19 cellular contexts compared by ENCODE assay signal in genomic region chr16:58170223-58170622, GRCh38. TPM values are rescaled to one million over a fixed set of nuclear protein-coding genes. Genes with fewer than 3 reads are reported as not detected.
A peak's percentile ranks its signal among the peaks of the same experiment; 100 is the strongest.
DNase-seq lines count a peak whose midpoint lies in the region; ATAC-seq and TF ChIP-seq lines count a peak whose summit lies in the region.
"Had no signal": no experiment of that assay in that cellular context is flagged by ENCODE, and none has a peak within 500 bp of the region (broad histone marks: within the 10 kb centered on the region; RNA-seq: fewer than 3 reads in every experiment).

No MANE protein-coding gene starts in this region.

- H3K27me3 ChIP-seq in neural progenitor cell, result no peaks in the 10 kb centered on the region
- H3K27me3 ChIP-seq: BLaER1 had no signal

- peaks cover 94% of the 10 kb centered on the region for H3K36me3 Mint-ChIP-seq in activated T-cell treated with anti-CD3 and anti-CD28 coated beads, Interleukin-2, amount 50 U/mL, for 24 hours (ENCODE audit: low read depth)
- peaks cover 5 to 14% of the 10 kb centered on the region in 2 donors for H3K36me3 Mint-ChIP-seq in activated T-cell treated with anti-CD3 and anti-CD28 coated beads, Interleukin-2, amount 50 U/mL, for 72 hours (ENCODE audit: insufficient read depth in 2 of 2)
- H3K36me3 Mint-ChIP-seq in T-helper 17 cell (ENCODE audit: low read depth) (peaks cover 5% of the 10 kb centered on the region), neural progenitor cell (peaks cover 21% of the 10 kb centered on the region)
- peaks cover 67% of the 10 kb centered on the region for H3K36me3 Mint-ChIP-seq in effector memory CD8-positive, alpha-beta T cell (ENCODE audit: insufficient read depth)
- H3K36me3 Mint-ChIP-seq in activated T-helper 17 cell treated with anti-CD3 and anti-CD28 coated beads, Interleukin-2, amount 50 U/mL, for 72 hours (ENCODE audit: low read depth), result peaks cover 94% of the 10 kb centered on the region

- H3K4me1 ChIP-seq in HEK293 (ENCODE audit: control insufficient read depth, insufficient read depth, low read length), result no peaks in the 10 kb centered on the region
- H3K4me1 ChIP-seq in neural progenitor cell, result no peaks in the 10 kb centered on the region
- H3K4me1 ChIP-seq: BLaER1, Caco-2 had no signal

- POLR2A ChIA-PET in HEK293 (lab: Yijun Ruan, JAX), result no interaction called here

- no peaks in the 10 kb centered on the region for H3K79me2 ChIP-seq in neural progenitor cell (ENCODE audit: low read depth)

- H3K27ac Mint-ChIP-seq in activated T-cell treated with anti-CD3 and anti-CD28 coated beads, Interleukin-2, amount 50 U/mL, for 24 hours, result peak overlapping the region; percentile 35
- no peak overlapping the region for H3K27ac Mint-ChIP-seq in activated T-cell treated with anti-CD3 and anti-CD28 coated beads, Interleukin-2, amount 50 U/mL, for 72 hours
- peak overlapping the region; percentile 11 for H3K27ac Mint-ChIP-seq in T-helper 17 cell
- H3K27ac Mint-ChIP-seq in effector memory CD8-positive, alpha-beta T cell, result peak overlapping the region; percentile 18 to 73
- H3K27ac Mint-ChIP-seq in activated T-helper 17 cell treated with anti-CD3 and anti-CD28 coated beads, Interleukin-2, amount 50 U/mL, for 72 hours, result no peak overlapping the region
- H3K27ac Mint-ChIP-seq in neural progenitor cell, result no peak overlapping the region
- H3K27ac Mint-ChIP-seq: B cell; CD4-positive, CD25-positive, alpha-beta regulatory T cell had no signal

- no peak overlapping the region for H3K4me3 Mint-ChIP-seq in activated T-cell treated with anti-CD3 and anti-CD28 coated beads, Interleukin-2, amount 50 U/mL, for 24 hours
- H3K4me3 Mint-ChIP-seq in activated T-cell treated with anti-CD3 and anti-CD28 coated beads, Interleukin-2, amount 50 U/mL, for 72 hours, result no peak overlapping the region
- H3K4me3 Mint-ChIP-seq in T-helper 17 cell, result no peak overlapping the region
- no peak overlapping the region for H3K4me3 Mint-ChIP-seq in effector memory CD8-positive, alpha-beta T cell
- no peak overlapping the region for H3K4me3 Mint-ChIP-seq in activated T-helper 17 cell treated with anti-CD3 and anti-CD28 coated beads, Interleukin-2, amount 50 U/mL, for 72 hours
- no peak overlapping the region for H3K4me3 Mint-ChIP-seq in neural progenitor cell
- H3K4me3 Mint-ChIP-seq: B cell; CD4-positive, CD25-positive, alpha-beta regulatory T cell; CD8-positive, alpha-beta T cell had no signal

- H3K4me3 ChIP-seq in HEK293 (ENCODE audit: low read depth, low read length) (no peak overlapping the region), neural progenitor cell (no peak overlapping the region)
- H3K4me3 ChIP-seq: BLaER1 had no signal

- no peaks in the 10 kb centered on the region for H3K9me3 ChIP-seq in HEK293 (ENCODE audit: control insufficient read depth, insufficient read depth, low read depth, low read length)
- no peaks in the 10 kb centered on the region for H3K9me3 ChIP-seq in T-helper 17 cell (ENCODE audit: control insufficient read depth, low read length, poor library complexity, severe bottlenecking)
- no peaks in the 10 kb centered on the region for H3K9me3 ChIP-seq in neural progenitor cell (ENCODE audit: low read depth)
- H3K9me3 ChIP-seq: BLaER1, Caco-2 had no signal

- H3F3A ChIP-seq in neural progenitor cell (ENCODE audit: low read depth), result no peaks in the 10 kb centered on the region

- CTCF ChIA-PET in HEK293 (lab: Yijun Ruan, JAX), result interaction anchor here (0.6 to 0.7 kb wide), 2 partner anchors 46 to 490 kb away, joined by 3 to 5 read pairs; no protein-coding TSS in a partner anchor

- peaks cover 32 to 92% of the 10 kb centered on the region in 2 experiments for H3K36me3 ChIP-seq in HEK293 (ENCODE audit: control insufficient read depth in 2 of 2, insufficient read depth in 1 of 2, low read length in 2 of 2)
- H3K36me3 ChIP-seq in neural progenitor cell, result peaks cover 29% of the 10 kb centered on the region

- no peaks in the 10 kb centered on the region for H3K9me3 Mint-ChIP-seq in activated T-cell treated with anti-CD3 and anti-CD28 coated beads, Interleukin-2, amount 50 U/mL, for 24 hours
- H3K9me3 Mint-ChIP-seq in activated T-cell treated with anti-CD3 and anti-CD28 coated beads, Interleukin-2, amount 50 U/mL, for 72 hours, result no peaks in the 10 kb centered on the region
- no peaks in the 10 kb centered on the region for H3K9me3 Mint-ChIP-seq in effector memory CD8-positive, alpha-beta T cell
- no peaks in the 10 kb centered on the region for H3K9me3 Mint-ChIP-seq in activated T-helper 17 cell treated with anti-CD3 and anti-CD28 coated beads, Interleukin-2, amount 50 U/mL, for 72 hours
- no peaks in the 10 kb centered on the region for H3K9me3 Mint-ChIP-seq in neural progenitor cell
- H3K9me3 Mint-ChIP-seq: CD4-positive, CD25-positive, alpha-beta regulatory T cell; CD8-positive, alpha-beta T cell had no signal

- no peak overlapping the region for H3K9ac ChIP-seq in neural progenitor cell
- H3K9ac ChIP-seq: BLaER1 had no signal

- no peak for TF ChIP-seq CTCF in HEK293 (tag by site-specific recombination; IDR thresholded peaks at IDR 0.05)
- TF ChIP-seq CTCF in neural progenitor cell (IDR thresholded peaks at IDR 0.05), result no peak

- H3K27me3 Mint-ChIP-seq in activated T-cell treated with anti-CD3 and anti-CD28 coated beads, Interleukin-2, amount 50 U/mL, for 24 hours, result no peaks in the 10 kb centered on the region
- H3K27me3 Mint-ChIP-seq in activated T-cell treated with anti-CD3 and anti-CD28 coated beads, Interleukin-2, amount 50 U/mL, for 72 hours (ENCODE audit: low read depth), result no peaks in the 10 kb centered on the region
- no peaks in the 10 kb centered on the region for H3K27me3 Mint-ChIP-seq in T-helper 17 cell
- no peaks in the 10 kb centered on the region for H3K27me3 Mint-ChIP-seq in effector memory CD8-positive, alpha-beta T cell
- no peaks in the 10 kb centered on the region for H3K27me3 Mint-ChIP-seq in activated T-helper 17 cell treated with anti-CD3 and anti-CD28 coated beads, Interleukin-2, amount 50 U/mL, for 72 hours
- no peaks in the 10 kb centered on the region for H3K27me3 Mint-ChIP-seq in neural progenitor cell (ENCODE audit: insufficient read depth, low read depth)
- H3K27me3 Mint-ChIP-seq: B cell; CD4-positive, CD25-positive, alpha-beta regulatory T cell had no signal

- ATAC-seq in activated T-cell treated with anti-CD3 and anti-CD28 coated beads, Interleukin-2, amount 50 U/mL, for 72 hours (replicated peaks in 1 of 2), result no peak
- no peak for ATAC-seq in T-helper 17 cell
- no peak for ATAC-seq in effector memory CD8-positive, alpha-beta T cell (replicated peaks)
- ATAC-seq in activated T-helper 17 cell treated with anti-CD3 and anti-CD28 coated beads, Interleukin-2, amount 50 U/mL, for 72 hours (replicated peaks), result no peak
- ATAC-seq: CD8-positive, alpha-beta T cell had no signal

- no peak overlapping the region for H3K4me2 ChIP-seq in neural progenitor cell
- H3K4me2 ChIP-seq: BLaER1 had no signal

- peaks cover 18% of the 10 kb centered on the region for H3K4me1 Mint-ChIP-seq in activated T-cell treated with anti-CD3 and anti-CD28 coated beads, Interleukin-2, amount 50 U/mL, for 24 hours (ENCODE audit: low read depth)
- peaks cover 7% of the 10 kb centered on the region for H3K4me1 Mint-ChIP-seq in activated T-cell treated with anti-CD3 and anti-CD28 coated beads, Interleukin-2, amount 50 U/mL, for 72 hours (ENCODE audit: low read depth)
- H3K4me1 Mint-ChIP-seq in T-helper 17 cell (peaks cover 5% of the 10 kb centered on the region), neural progenitor cell (no peaks in the 10 kb centered on the region)
- peaks cover 0 to 2% of the 10 kb centered on the region in 2 donors for H3K4me1 Mint-ChIP-seq in effector memory CD8-positive, alpha-beta T cell (ENCODE audit: low read depth in 2 of 2)
- peaks cover 4% of the 10 kb centered on the region for H3K4me1 Mint-ChIP-seq in activated T-helper 17 cell treated with anti-CD3 and anti-CD28 coated beads, Interleukin-2, amount 50 U/mL, for 72 hours
- H3K4me1 Mint-ChIP-seq: B cell had no signal

- no peak overlapping the region for H2AFZ ChIP-seq in neural progenitor cell (replicated peaks)

- H4K20me1 ChIP-seq in neural progenitor cell (ENCODE audit: low read depth), result no peaks in the 10 kb centered on the region

- H3K27ac ChIP-seq in HEK293 (ENCODE audit: extremely low read depth, low read depth, low read length) (no peak overlapping the region), neural progenitor cell (no peak overlapping the region)
- H3K27ac ChIP-seq: 22Rv1, BLaER1, C4-2B had no signal

- no peak for DNase-seq in activated T-cell treated with anti-CD3 and anti-CD28 coated beads, Interleukin-2, amount 50 U/mL, for 24 hours
- DNase-seq in activated T-cell treated with anti-CD3 and anti-CD28 coated beads, Interleukin-2, amount 50 U/mL, for 72 hours, result no peak
- DNase-seq in T-helper 17 cell (no peak), neural progenitor cell (ENCODE audit: low spot score) (no peak)
- DNase-seq in effector memory CD8-positive, alpha-beta T cell, result no peak
- DNase-seq in activated effector memory CD4-positive, alpha-beta T cell treated with anti-CD3 and anti-CD28 coated beads, Interleukin-2, amount 50 U/mL, for 16 hours, result no peak
- DNase-seq: Caco-2; CD4-positive, CD25-positive, alpha-beta regulatory T cell; CD8-positive, alpha-beta T cell; DMS153; DND-41; H7; HCEC 1CT had no signal

TF ChIP-seq in HEK293, 187 proteins besides CTCF, POLR2A, EP300 and RAD21:
- no peak for TF ChIP-seq ZSCAN18 (tag by site-specific recombination; IDR thresholded peaks at IDR 0.05)
- TF ChIP-seq ZNF146 (tag by site-specific recombination; IDR thresholded peaks at IDR 0.05), result peak; percentile 84
- no peak for TF ChIP-seq ZNF2 (tag by site-specific recombination; IDR thresholded peaks at IDR 0.05)

RNA-seq across cellular contexts. Expression of gene CSNK2A2, which starts 27.7 kb away (rescaled TPM):
- total RNA-seq in activated T-cell treated with anti-CD3 and anti-CD28 coated beads, Interleukin-2, amount 50 U/mL, for 72 hours, result 100 to 1,000 TPM; 121 to 133 TPM
- total RNA-seq in T-helper 17 cell (10 to 100 TPM; 52.7 to 54.3 TPM), neural progenitor cell (ENCODE audit: low replicate concordance) (69.7 and 81.6 TPM in 2 replicates)
- 10 to 100 TPM; 54.0 to 78.7 TPM for total RNA-seq in activated T-helper 17 cell treated with anti-CD3 and anti-CD28 coated beads, Interleukin-2, amount 50 U/mL, for 72 hours

RNA-seq across cellular contexts. Expression of gene CFAP20, which starts 41.0 kb away (rescaled TPM):
- 10 to 100 TPM; 37.6 to 42.4 TPM for total RNA-seq in activated T-cell treated with anti-CD3 and anti-CD28 coated beads, Interleukin-2, amount 50 U/mL, for 72 hours
- total RNA-seq in T-helper 17 cell (100 to 1,000 TPM; 121 to 195 TPM), neural progenitor cell (ENCODE audit: low replicate concordance) (93.6 and 93.8 TPM in 2 replicates)
- 10 to 100 TPM; 28.7 to 49.7 TPM for total RNA-seq in activated T-helper 17 cell treated with anti-CD3 and anti-CD28 coated beads, Interleukin-2, amount 50 U/mL, for 72 hours

Comparison
In these comparisons a context has a peak if more than half of its experiments do, and no peak if none do; other contexts are left out.
1. H3K27ac Mint-ChIP-seq: peak in activated T-cell treated with anti-CD3 and anti-CD28 coated beads, Interleukin-2, amount 50 U/mL, for 24 hours (single experiment), T-helper 17 cell (single experiment) and effector memory CD8-positive, alpha-beta T cell (2 of 2); none in activated T-cell treated with anti-CD3 and anti-CD28 coated beads, Interleukin-2, amount 50 U/mL, for 72 hours (single experiment), activated T-helper 17 cell treated with anti-CD3 and anti-CD28 coated beads, Interleukin-2, amount 50 U/mL, for 72 hours (single experiment) and neural progenitor cell (single experiment).